24 cellular contexts compared by ENCODE assay signal in the genomic region with DNA sequence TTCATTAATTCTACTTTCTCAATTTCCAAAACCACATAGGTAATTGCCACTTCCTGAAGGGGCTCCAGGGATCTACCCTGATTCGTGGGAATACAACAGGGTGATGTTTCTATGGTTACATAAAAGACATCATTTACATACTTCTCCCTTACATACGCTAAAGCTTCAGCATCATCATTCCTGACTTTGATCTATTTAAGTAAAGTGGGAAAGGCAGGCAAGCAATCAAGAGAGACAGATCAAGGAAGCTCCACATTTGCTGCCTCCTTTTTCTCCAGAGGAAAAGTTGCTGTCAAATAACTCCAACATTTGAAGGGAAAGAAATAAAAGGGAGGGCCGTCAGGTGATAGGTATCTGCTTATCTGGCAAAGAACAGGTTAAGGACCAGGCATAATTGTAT.
"Had no signal": no experiment of that assay in that cellular context is flagged by ENCODE, and none has a peak within 500 bp of the region (broad histone marks: within the 10 kb centered on the region; RNA-seq: fewer than 3 reads in every experiment).

No MANE protein-coding gene starts in this region.

- H3K4me1 Mint-ChIP-seq: immature natural killer cell, nephron had no signal

- H3K27me3 Mint-ChIP-seq: dendritic cell treated with granulocyte-macrophage colony-stimulating factor and Interleukin-4, amounts not matched to agents 40 ng/mL and 50 ng/mL, for 4 days; naive B cell had no signal

- H3K36me3 ChIP-seq: prostate gland had no signal

- DNase-seq: effector memory CD8-positive, alpha-beta T cell; gastrocnemius medialis; heart right ventricle; hypothalamus; immature natural killer cell; left ventricle myocardium superior; mesenchymal stem cell; naive B cell; retina; sigmoid colon; stimulated activated CD4-positive, alpha-beta T cell treated with anti-CD3 and anti-CD28 coated beads, Interleukin-2, amount 100 ng/mL, for 24 hours; stimulated activated naive CD4-positive, alpha-beta T cell; stomach; substantia nigra; transverse colon had no signal

- H3K4me1 ChIP-seq: esophagus muscularis mucosa, gastrocnemius medialis, heart right ventricle, parathyroid adenoma, prostate gland, sigmoid colon, stomach, transverse colon had no signal

- H3K9me3 ChIP-seq: esophagus muscularis mucosa, gastrocnemius medialis, heart right ventricle, prostate gland, sigmoid colon, stomach, thoracic aorta, transverse colon had no signal

- H3K27me3 ChIP-seq: esophagus muscularis mucosa, gastrocnemius medialis, heart right ventricle, sigmoid colon, stomach, transverse colon had no signal

- H3K9me3 Mint-ChIP-seq: dendritic cell treated with granulocyte-macrophage colony-stimulating factor and Interleukin-4, amounts not matched to agents 40 ng/mL and 50 ng/mL, for 4 days; effector memory CD8-positive, alpha-beta T cell; immature natural killer cell; naive B cell; nephron had no signal

- H3K27ac Mint-ChIP-seq: dendritic cell treated with granulocyte-macrophage colony-stimulating factor and Interleukin-4, amounts not matched to agents 40 ng/mL and 50 ng/mL, for 4 days; effector memory CD8-positive, alpha-beta T cell; immature natural killer cell; nephron had no signal

- H3K4me3 Mint-ChIP-seq: dendritic cell treated with granulocyte-macrophage colony-stimulating factor and Interleukin-4, amounts not matched to agents 40 ng/mL and 50 ng/mL, for 4 days; effector memory CD8-positive, alpha-beta T cell; immature natural killer cell; naive B cell; nephron had no signal

- H3K36me3 Mint-ChIP-seq: immature natural killer cell had no signal

- H3K4me3 ChIP-seq: esophagus muscularis mucosa, gastrocnemius medialis, heart right ventricle, lung, prostate gland, sigmoid colon, skin epidermis, stomach, thoracic aorta, transverse colon had no signal

- H3K27ac ChIP-seq: epithelial cell of prostate, esophagus muscularis mucosa, gastrocnemius medialis, heart right ventricle, parathyroid adenoma, prostate gland, sigmoid colon, skin epidermis, stomach, thoracic aorta, transverse colon had no signal
